In genomic region chr5:127647361-127647958, GRCh38 we compare ENCODE assay signal across 1 cellular context.
TF ChIP-seq lines count a peak whose summit lies in the region.

No MANE protein-coding gene starts in this region.

TF ChIP-seq in SK-N-SH, 30 proteins besides CTCF, POLR2A, EP300 and RAD21:
- TF ChIP-seq MXI1 (IDR thresholded peaks at IDR 0.05; ENCODE audit: low read depth, low read length) = no peak
- no peak for TF ChIP-seq CHD2 (IDR thresholded peaks at IDR 0.05; ENCODE audit: low read length, partially characterized antibody)
- TF ChIP-seq TAF1 (IDR thresholded peaks at IDR 0.05; ENCODE audit: borderline replicate concordance, low read depth, low read length) = no peak
- no peak for TF ChIP-seq NRF1 (IDR thresholded peaks at IDR 0.05; ENCODE audit: low read depth, low read length)
- no peak for TF ChIP-seq ZBTB33 (IDR thresholded peaks at IDR 0.05; ENCODE audit: borderline replicate concordance, low read depth)
- TF ChIP-seq USF1 (IDR thresholded peaks at IDR 0.05; ENCODE audit: borderline replicate concordance, low read depth) = no peak
- no peak for TF ChIP-seq FOXJ3 (CRISPR knock-in tag; IDR thresholded peaks at IDR 0.05)
- no peak for TF ChIP-seq FOSL2 (IDR thresholded peaks at IDR 0.05; ENCODE audit: borderline replicate concordance, low read depth)
- TF ChIP-seq SIN3A (IDR thresholded peaks at IDR 0.05; ENCODE audit: borderline replicate concordance, low read depth, low read length) = no peak
- no peak for TF ChIP-seq RFX5 (IDR thresholded peaks at IDR 0.05; ENCODE audit: low read length)
- no peak for TF ChIP-seq YY1 (IDR thresholded peaks at IDR 0.05; ENCODE audit: low read depth)
- TF ChIP-seq GATA2 (CRISPR knock-in tag; IDR thresholded peaks at IDR 0.05) = no peak
- no peak for TF ChIP-seq RXRA (IDR thresholded peaks at IDR 0.05; ENCODE audit: borderline replicate concordance, low read depth)
- TF ChIP-seq, protein P1, sequence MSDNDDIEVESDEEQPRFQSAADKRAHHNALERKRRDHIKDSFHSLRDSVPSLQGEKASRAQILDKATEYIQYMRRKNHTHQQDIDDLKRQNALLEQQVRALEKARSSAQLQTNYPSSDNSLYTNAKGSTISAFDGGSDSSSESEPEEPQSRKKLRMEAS (IDR thresholded peaks at IDR 0.05; ENCODE audit: low read depth) = no peak
- no peak for TF ChIP-seq PBX3 (IDR thresholded peaks at IDR 0.05)
- TF ChIP-seq NFIC (IDR thresholded peaks at IDR 0.05; ENCODE audit: borderline replicate concordance) = no peak
- TF ChIP-seq, protein P2, sequence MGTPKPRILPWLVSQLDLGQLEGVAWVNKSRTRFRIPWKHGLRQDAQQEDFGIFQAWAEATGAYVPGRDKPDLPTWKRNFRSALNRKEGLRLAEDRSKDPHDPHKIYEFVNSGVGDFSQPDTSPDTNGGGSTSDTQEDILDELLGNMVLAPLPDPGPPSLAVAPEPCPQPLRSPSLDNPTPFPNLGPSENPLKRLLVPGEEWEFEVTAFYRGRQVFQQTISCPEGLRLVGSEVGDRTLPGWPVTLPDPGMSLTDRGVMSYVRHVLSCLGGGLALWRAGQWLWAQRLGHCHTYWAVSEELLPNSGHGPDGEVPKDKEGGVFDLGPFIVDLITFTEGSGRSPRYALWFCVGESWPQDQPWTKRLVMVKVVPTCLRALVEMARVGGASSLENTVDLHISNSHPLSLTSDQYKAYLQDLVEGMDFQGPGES (IDR thresholded peaks at IDR 0.05; ENCODE audit: low read depth, low read length) = no peak
